Comparison of ENCODE assay signal across 32 cellular contexts in the genomic region with DNA sequence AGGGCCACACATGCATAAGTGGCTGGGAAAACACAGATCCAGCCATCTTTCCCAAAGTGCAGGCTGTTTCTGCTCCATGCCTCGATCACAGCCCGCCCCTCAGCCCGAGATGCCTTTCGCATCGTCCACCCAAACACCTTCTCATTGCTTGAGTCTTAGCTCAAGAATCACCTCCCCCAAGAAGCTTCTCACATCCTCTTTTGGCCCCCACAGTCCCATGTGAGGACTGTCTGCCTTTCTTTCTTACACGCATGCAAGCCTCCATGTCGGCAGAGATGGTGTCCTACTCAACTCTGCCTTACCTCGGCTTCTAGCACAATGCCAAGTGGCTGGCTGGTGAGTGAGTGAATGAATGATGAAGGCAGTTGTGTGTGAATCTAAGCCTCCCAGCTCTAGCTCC. TPM values are rescaled to one million over a fixed set of nuclear protein-coding genes. Genes with fewer than 3 reads are reported as not detected.
DNase-seq lines count a peak whose midpoint lies in the region; ATAC-seq and TF ChIP-seq lines count a peak whose summit lies in the region.
"Had no signal": no experiment of that assay in that cellular context is flagged by ENCODE, and none has a peak within 500 bp of the region (broad histone marks: within the 10 kb centered on the region; RNA-seq: fewer than 3 reads in every experiment).

No MANE protein-coding gene starts in this region.

- intact Hi-C loops in natural killer cell (cut with micrococcal nuclease) = no loop called here

- H3K4me3 Mint-ChIP-seq in natural killer cell (no peak overlapping the region), HFFc6 (no peak overlapping the region)
- H3K4me3 Mint-ChIP-seq: activated CD8-positive, alpha-beta T cell treated with anti-CD3 and anti-CD28 coated beads, Interleukin-2, amount 10 ng/mL, durations not matched to agents 7 days and 5 days; activated naive CD8-positive, alpha-beta T cell treated with anti-CD3 and anti-CD28 coated beads, Interleukin-2, amount 50 U/mL, for 24 hours; CD8-positive, alpha-beta memory T cell had no signal

- H3K27ac Mint-ChIP-seq in natural killer cell (no peak overlapping the region), HFFc6 (no peak overlapping the region)
- H3K27ac Mint-ChIP-seq: activated CD8-positive, alpha-beta T cell treated with anti-CD3 and anti-CD28 coated beads, Interleukin-2, amount 10 ng/mL, durations not matched to agents 7 days and 5 days; activated naive CD8-positive, alpha-beta T cell treated with anti-CD3 and anti-CD28 coated beads, Interleukin-2, amount 50 U/mL, for 24 hours; CD8-positive, alpha-beta memory T cell; IgD-negative memory B cell had no signal

- peak overlapping the region; percentile 59 for H2AFZ ChIP-seq in OCI-LY3 (ENCODE audit: low read depth, low read length)

- DNase-seq in GM12865 (ENCODE audit: low read depth) (peak; percentile 75), natural killer cell (no peak), HFFc6 (no peak), NCI-H1694 (lab: John Stamatoyannopoulos, UW) (no peak), DMS53 treated with DMSO at 0.1 percent for 48 hours (lab: John Stamatoyannopoulos, UW; ENCODE audit: unreplicated experiment) (no peak)
- DNase-seq: activated CD8-positive, alpha-beta T cell treated with anti-CD3 and anti-CD28 coated beads, Interleukin-2, amount 10 ng/mL, durations not matched to agents 7 days and 5 days; activated gamma-delta T cell; activated naive CD8-positive, alpha-beta T cell treated with anti-CD3 and anti-CD28 coated beads, Interleukin-2, amount 50 U/mL, for 24 hours; activated T-cell treated with anti-CD3 and anti-CD28 coated beads for 4 hours; AML-193; CD8-positive, alpha-beta memory T cell; central memory CD4-positive, alpha-beta T cell; dermis blood vessel endothelial cell; DMS 273 treated with DMSO at 0.1 percent for 48 hours; esophagus squamous epithelium; foreskin melanocyte; HCEC 1CT; left colon; mesenchymal stem cell; NCI-H2081; NCI-H226; NCI-H748 treated with DMSO at 0.1 percent for 48 hours; upper lobe of left lung had no signal

- H3K9me3 Mint-ChIP-seq in natural killer cell (no peaks in the 10 kb centered on the region), HFFc6 (no peaks in the 10 kb centered on the region)
- H3K9me3 Mint-ChIP-seq: activated naive CD8-positive, alpha-beta T cell treated with anti-CD3 and anti-CD28 coated beads, Interleukin-2, amount 50 U/mL, for 24 hours; IgD-negative memory B cell had no signal

- H3K9ac ChIP-seq in OCI-LY3 (ENCODE audit: low read length) = peak overlapping the region; percentile 65

- H3K36me3 Mint-ChIP-seq in natural killer cell = no peaks in the 10 kb centered on the region
- no peaks in the 10 kb centered on the region for H3K36me3 Mint-ChIP-seq in HFFc6 (ENCODE audit: low read depth)
- H3K36me3 Mint-ChIP-seq: CD8-positive, alpha-beta memory T cell had no signal

- ATAC-seq in GM19372 (IDR thresholded peaks at IDR 0.05; ENCODE audit: low read depth, unreplicated experiment) (peak; percentile 74), HG03039 (IDR thresholded peaks at IDR 0.05; ENCODE audit: unreplicated experiment) (peak; percentile 42), natural killer cell (no peak)
- ATAC-seq: A549; activated CD8-positive, alpha-beta T cell treated with anti-CD3 and anti-CD28 coated beads, Interleukin-2, amount 10 ng/mL, durations not matched to agents 7 days and 5 days; activated naive CD8-positive, alpha-beta T cell treated with anti-CD3 and anti-CD28 coated beads, Interleukin-2, amount 50 U/mL, for 24 hours; left colon had no signal

- H3K4me1 Mint-ChIP-seq in natural killer cell = no peaks in the 10 kb centered on the region
- H3K4me1 Mint-ChIP-seq in HFFc6 (ENCODE audit: low read depth) = no peaks in the 10 kb centered on the region
- H3K4me1 Mint-ChIP-seq: activated naive CD8-positive, alpha-beta T cell treated with anti-CD3 and anti-CD28 coated beads, Interleukin-2, amount 50 U/mL, for 24 hours; CD8-positive, alpha-beta memory T cell had no signal

- H3K27me3 Mint-ChIP-seq in natural killer cell (ENCODE audit: low read depth in 2 of 2) (peaks cover 13 to 64% of the 10 kb centered on the region in 2 donors), HFFc6 (ENCODE audit: insufficient read depth) (peaks cover 37% of the 10 kb centered on the region)

- no peaks in the 10 kb centered on the region for H4K20me1 ChIP-seq in OCI-LY3 (ENCODE audit: insufficient read depth, low read length)

- no peak overlapping the region for H3K4me3 ChIP-seq in GM12865 (ENCODE audit: low read depth, low read length)
- peak overlapping the region; percentile 66 for H3K4me3 ChIP-seq in OCI-LY3 (ENCODE audit: low read length)
- H3K4me3 ChIP-seq: A549, esophagus squamous epithelium, right atrium auricular region, upper lobe of left lung had no signal

- no peaks in the 10 kb centered on the region for H3K27me3 ChIP-seq in OCI-LY3 (ENCODE audit: low read depth, low read length)
- H3K27me3 ChIP-seq: upper lobe of left lung had no signal

- no peaks in the 10 kb centered on the region for H3K79me2 ChIP-seq in OCI-LY3 (ENCODE audit: low read length)

- no peaks in the 10 kb centered on the region for H3K36me3 ChIP-seq in OCI-LY3 (replicated peaks; ENCODE audit: low read depth, low read length)
- H3K36me3 ChIP-seq: esophagus squamous epithelium, right atrium auricular region, upper lobe of left lung had no signal

- peak overlapping the region; percentile 83 for H3K4me2 ChIP-seq in OCI-LY3 (ENCODE audit: low read length)
- H3K4me2 ChIP-seq: A549 had no signal

- H3K27ac ChIP-seq in OCI-LY3 (ENCODE audit: low read length) = peak overlapping the region; percentile 90
- H3K27ac ChIP-seq: A549, esophagus squamous epithelium, right atrium auricular region, upper lobe of left lung had no signal

- no peak for TF ChIP-seq CTCF in GM12865 (IDR thresholded peaks at IDR 0.05; ENCODE audit: insufficient read depth, low read depth, low read length, missing control alignments)
- TF ChIP-seq CTCF in OCI-LY3 (IDR thresholded peaks at IDR 0.05; ENCODE audit: low read depth, low read length) = no peak
- no peak for TF ChIP-seq CTCF in natural killer cell (IDR thresholded peaks at IDR 0.05)
- TF ChIP-seq CTCF in HFFc6 (IDR thresholded peaks at IDR 0.05) = no peak

- no peaks in the 10 kb centered on the region for H3K9me3 ChIP-seq in OCI-LY3 (ENCODE audit: insufficient read depth, low read length)
- H3K9me3 ChIP-seq: A549, esophagus squamous epithelium, right atrium auricular region, upper lobe of left lung had no signal

- peaks cover 45% of the 10 kb centered on the region for H3K4me1 ChIP-seq in OCI-LY3 (ENCODE audit: low read length)
- H3K4me1 ChIP-seq: A549, esophagus squamous epithelium, right atrium auricular region, upper lobe of left lung had no signal

RNA-seq across cellular contexts. Expression of gene GSX1, which starts 18.1 kb away (rescaled TPM):
- not detected for total RNA-seq in natural killer cell
- total RNA-seq in HFFc6 (2021; fragmentation: NEBNext Ultra II Directional; extraction: Animal tissue kit (Norgen Biotek cat#: 25700)) = not detected
- total RNA-seq: activated CD8-positive, alpha-beta T cell treated with anti-CD3 and anti-CD28 coated beads, Interleukin-2, amount 10 ng/mL, durations not matched to agents 7 days and 5 days; CD8-positive, alpha-beta memory T cell; dermis blood vessel endothelial cell; esophagus squamous epithelium; G401; left colon; right atrium auricular region; subcutaneous adipose tissue; T-helper 1 cell treated with Interleukin-12 subunit alpha and Interleukin-12 subunit beta and Interleukin-4 antibody, amounts not matched to agents 30 ng/mL and 1 ng/mL, for 36 hours; upper lobe of left lung had no signal

Comparison
In these comparisons a context has a peak if more than half of its experiments do, and no peak if none do; other contexts are left out.
1. ATAC-seq: peak in GM19372 (single experiment) and HG03039 (single experiment); none in natural killer cell (0 of 3).